ENCODE assay signal across 17 cellular contexts in the genomic region with DNA sequence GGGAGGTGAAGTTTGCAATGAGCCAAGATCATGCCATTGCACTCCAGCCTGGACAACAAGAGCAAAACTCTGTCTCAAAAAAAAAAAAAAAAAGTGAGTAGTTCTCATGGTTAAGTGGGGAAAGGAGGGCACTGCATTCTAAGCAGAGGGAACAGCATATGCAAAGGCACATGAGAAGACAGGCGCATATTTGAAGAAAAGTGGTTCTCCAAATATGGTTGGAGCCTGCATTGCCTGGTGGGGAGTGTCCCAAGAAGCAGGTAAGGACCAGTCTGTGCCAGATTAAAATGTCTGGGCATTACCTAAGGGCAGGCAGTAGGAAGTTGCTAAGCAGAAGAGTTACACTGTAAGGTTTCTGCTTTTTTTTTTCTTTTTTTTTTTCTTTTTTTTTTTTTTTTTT. TPM values are rescaled to one million over a fixed set of nuclear protein-coding genes. Genes with fewer than 3 reads are reported as not detected.
DNase-seq lines count a peak whose midpoint lies in the region; ATAC-seq and TF ChIP-seq lines count a peak whose summit lies in the region.
"Had no signal": no experiment of that assay in that cellular context is flagged by ENCODE, and none has a peak within 500 bp of the region (broad histone marks: within the 10 kb centered on the region; RNA-seq: fewer than 3 reads in every experiment).

No MANE protein-coding gene starts in this region.

- ATAC-seq in memory B cell (ENCODE audit: low read depth) (no peak), gastrocnemius medialis (no peak)
- ATAC-seq in stimulated activated effector memory CD8-positive, alpha-beta T cell treated with anti-CD3 and anti-CD28 coated beads, Interleukin-12 subunit alpha, Interleukin-12 subunit beta, amount 100 ng/mL, for 72 hours: no peak
- ATAC-seq: HCT116, HepG2 had no signal

- CTCF ChIA-PET in HEK293 (lab: Yijun Ruan, JAX): interaction anchor here (1.6 kb wide), 1 partner anchor 32 kb away, joined by 4 read pairs; a partner anchor contains a TSS

- TF ChIP-seq POLR2A in gastrocnemius medialis (IDR thresholded peaks at IDR 0.05): no peak

- H3K27ac ChIP-seq in HEK293 (ENCODE audit: extremely low read depth, low read depth, low read length) (no peak overlapping the region), gastrocnemius medialis (no peak overlapping the region)
- H3K27ac ChIP-seq: GM23248 had no signal

- peaks cover 15% of the 10 kb centered on the region for H3K36me3 Mint-ChIP-seq in T-helper 1 cell treated with Interleukin-12 subunit alpha and Interleukin-12 subunit beta and Interleukin-4 antibody, amounts not matched to agents 30 μg/mL and 1 μg/mL, for 36 hours (ENCODE audit: low read depth)
- H3K36me3 Mint-ChIP-seq in memory B cell: peaks cover 4% of the 10 kb centered on the region
- peaks cover 34% of the 10 kb centered on the region for H3K36me3 Mint-ChIP-seq in stimulated activated effector memory CD8-positive, alpha-beta T cell treated with anti-CD3 and anti-CD28 coated beads, Interleukin-12 subunit alpha, Interleukin-12 subunit beta, amount 100 ng/mL, for 72 hours

- no peak for DNase-seq in T-helper 1 cell
- no peak for DNase-seq in memory B cell (ENCODE audit: low spot score in 2 of 2)
- DNase-seq in stimulated activated effector memory CD8-positive, alpha-beta T cell treated with anti-CD3 and anti-CD28 coated beads, Interleukin-12 subunit alpha, Interleukin-12 subunit beta, amount 100 ng/mL, for 72 hours (ENCODE audit: low spot score in 2 of 2): no peak
- no peak for DNase-seq in NCI-H2227 treated with DMSO at 0.1 percent for 48 hours (lab: John Stamatoyannopoulos, UW)
- no peak for DNase-seq in gastrocnemius medialis
- no peak for DNase-seq in AG08396 (ENCODE audit: low spot score)
- DNase-seq: 8988T; C1 segment of cervical spinal cord; CD4-positive, alpha-beta memory T cell; COR-L47; DMS153; GF-D8; GM23248 had no signal

- POLR2A ChIA-PET in HEK293 (lab: Yijun Ruan, JAX): interaction anchor here (0.8 kb wide), 1 partner anchor 394 kb away, joined by 3 read pairs; no protein-coding TSS in a partner anchor

- H3K36me3 ChIP-seq in HEK293 (ENCODE audit: control insufficient read depth in 2 of 2, insufficient read depth in 1 of 2, low read length in 2 of 2) (peaks cover 0 to 16% of the 10 kb centered on the region in 2 experiments; a peak in 2 of 3 replicates), gastrocnemius medialis (peaks cover 0 to 9% of the 10 kb centered on the region in 2 donors)

- H3K27ac Mint-ChIP-seq in T-helper 1 cell treated with Interleukin-12 subunit alpha and Interleukin-12 subunit beta and Interleukin-4 antibody, amounts not matched to agents 30 μg/mL and 1 μg/mL, for 36 hours: peak overlapping the region; percentile 39
- peak overlapping the region; percentile 13 for H3K27ac Mint-ChIP-seq in memory B cell
- H3K27ac Mint-ChIP-seq in stimulated activated effector memory CD8-positive, alpha-beta T cell treated with anti-CD3 and anti-CD28 coated beads, Interleukin-12 subunit alpha, Interleukin-12 subunit beta, amount 100 ng/mL, for 72 hours: peak overlapping the region; percentile 33

- H3K4me1 ChIP-seq in HEK293 (ENCODE audit: control insufficient read depth, insufficient read depth, low read length) (no peaks in the 10 kb centered on the region; the same call in 1 of the 2 replicates), gastrocnemius medialis (peaks cover 16 to 18% of the 10 kb centered on the region in 2 donors)

- intact Hi-C loops in gastrocnemius medialis (cut with DNase I; ENCODE audit: low total_unique reads): loop anchor here (5.0 to 10.0 kb wide), 3 partner anchors 72 to 137 kb away; a partner anchor contains a TSS

- no peaks in the 10 kb centered on the region for H3K27me3 Mint-ChIP-seq in T-helper 1 cell treated with Interleukin-12 subunit alpha and Interleukin-12 subunit beta and Interleukin-4 antibody, amounts not matched to agents 30 μg/mL and 1 μg/mL, for 36 hours (ENCODE audit: low read depth)
- no peaks in the 10 kb centered on the region for H3K27me3 Mint-ChIP-seq in memory B cell
- H3K27me3 Mint-ChIP-seq: CD4-positive, alpha-beta memory T cell had no signal

- no peaks in the 10 kb centered on the region for H3K9me3 Mint-ChIP-seq in T-helper 1 cell treated with Interleukin-12 subunit alpha and Interleukin-12 subunit beta and Interleukin-4 antibody, amounts not matched to agents 30 μg/mL and 1 μg/mL, for 36 hours
- no peaks in the 10 kb centered on the region for H3K9me3 Mint-ChIP-seq in memory B cell
- H3K9me3 Mint-ChIP-seq in stimulated activated effector memory CD8-positive, alpha-beta T cell treated with anti-CD3 and anti-CD28 coated beads, Interleukin-12 subunit alpha, Interleukin-12 subunit beta, amount 100 ng/mL, for 72 hours: no peaks in the 10 kb centered on the region

- H3K9me3 ChIP-seq in HEK293 (ENCODE audit: control insufficient read depth, insufficient read depth, low read depth, low read length) (no peaks in the 10 kb centered on the region), gastrocnemius medialis (no peaks in the 10 kb centered on the region)

- H3K4me3 Mint-ChIP-seq in T-helper 1 cell treated with Interleukin-12 subunit alpha and Interleukin-12 subunit beta and Interleukin-4 antibody, amounts not matched to agents 30 μg/mL and 1 μg/mL, for 36 hours: no peak overlapping the region
- H3K4me3 Mint-ChIP-seq in memory B cell: no peak overlapping the region
- no peak overlapping the region for H3K4me3 Mint-ChIP-seq in stimulated activated effector memory CD8-positive, alpha-beta T cell treated with anti-CD3 and anti-CD28 coated beads, Interleukin-12 subunit alpha, Interleukin-12 subunit beta, amount 100 ng/mL, for 72 hours

- in situ Hi-C loops in gastrocnemius medialis (cut with MboI; ENCODE audit: low sequenced_read_pairs in 4 of 4): no loop called here

- TF ChIP-seq CTCF in HEK293 (tag by site-specific recombination; IDR thresholded peaks at IDR 0.05) (no peak), gastrocnemius medialis (IDR thresholded peaks at IDR 0.05 in 4 of 5, conservative IDR thresholded peaks at IDR 0.05 in 1 of 5) (no peak)

- H3K4me1 Mint-ChIP-seq in T-helper 1 cell treated with Interleukin-12 subunit alpha and Interleukin-12 subunit beta and Interleukin-4 antibody, amounts not matched to agents 30 μg/mL and 1 μg/mL, for 36 hours (ENCODE audit: low read depth): peaks cover 2% of the 10 kb centered on the region
- H3K4me1 Mint-ChIP-seq in memory B cell: peaks cover 10% of the 10 kb centered on the region
- H3K4me1 Mint-ChIP-seq in stimulated activated effector memory CD8-positive, alpha-beta T cell treated with anti-CD3 and anti-CD28 coated beads, Interleukin-12 subunit alpha, Interleukin-12 subunit beta, amount 100 ng/mL, for 72 hours: peaks cover 16% of the 10 kb centered on the region

- no peaks in the 10 kb centered on the region for H3K27me3 ChIP-seq in gastrocnemius medialis

- H3K4me3 ChIP-seq in HEK293 (ENCODE audit: low read depth, low read length) (no peak overlapping the region), gastrocnemius medialis (no peak overlapping the region)
- H3K4me3 ChIP-seq: GM23248 had no signal

TF ChIP-seq in HEK293, 187 proteins besides CTCF, POLR2A, EP300 and RAD21 (continues in another document):
- TF ChIP-seq, protein P1, sequence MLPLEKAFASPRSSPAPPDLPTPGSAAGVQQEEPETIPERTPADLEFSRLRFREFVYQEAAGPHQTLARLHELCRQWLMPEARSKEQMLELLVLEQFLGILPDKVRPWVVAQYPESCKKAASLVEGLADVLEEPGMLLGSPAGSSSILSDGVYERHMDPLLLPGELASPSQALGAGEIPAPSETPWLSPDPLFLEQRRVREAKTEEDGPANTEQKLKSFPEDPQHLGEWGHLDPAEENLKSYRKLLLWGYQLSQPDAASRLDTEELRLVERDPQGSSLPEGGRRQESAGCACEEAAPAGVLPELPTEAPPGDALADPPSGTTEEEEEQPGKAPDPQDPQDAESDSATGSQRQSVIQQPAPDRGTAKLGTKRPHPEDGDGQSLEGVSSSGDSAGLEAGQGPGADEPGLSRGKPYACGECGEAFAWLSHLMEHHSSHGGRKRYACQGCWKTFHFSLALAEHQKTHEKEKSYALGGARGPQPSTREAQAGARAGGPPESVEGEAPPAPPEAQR (tag by site-specific recombination; IDR thresholded peaks at IDR 0.05): no peak
- TF ChIP-seq, protein P2, sequence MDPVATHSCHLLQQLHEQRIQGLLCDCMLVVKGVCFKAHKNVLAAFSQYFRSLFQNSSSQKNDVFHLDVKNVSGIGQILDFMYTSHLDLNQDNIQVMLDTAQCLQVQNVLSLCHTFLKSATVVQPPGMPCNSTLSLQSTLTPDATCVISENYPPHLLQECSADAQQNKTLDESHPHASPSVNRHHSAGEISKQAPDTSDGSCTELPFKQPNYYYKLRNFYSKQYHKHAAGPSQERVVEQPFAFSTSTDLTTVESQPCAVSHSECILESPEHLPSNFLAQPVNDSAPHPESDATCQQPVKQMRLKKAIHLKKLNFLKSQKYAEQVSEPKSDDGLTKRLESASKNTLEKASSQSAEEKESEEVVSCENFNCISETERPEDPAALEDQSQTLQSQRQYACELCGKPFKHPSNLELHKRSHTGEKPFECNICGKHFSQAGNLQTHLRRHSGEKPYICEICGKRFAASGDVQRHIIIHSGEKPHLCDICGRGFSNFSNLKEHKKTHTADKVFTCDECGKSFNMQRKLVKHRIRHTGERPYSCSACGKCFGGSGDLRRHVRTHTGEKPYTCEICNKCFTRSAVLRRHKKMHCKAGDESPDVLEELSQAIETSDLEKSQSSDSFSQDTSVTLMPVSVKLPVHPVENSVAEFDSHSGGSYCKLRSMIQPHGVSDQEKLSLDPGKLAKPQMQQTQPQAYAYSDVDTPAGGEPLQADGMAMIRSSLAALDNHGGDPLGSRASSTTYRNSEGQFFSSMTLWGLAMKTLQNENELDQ (tag by site-specific recombination; IDR thresholded peaks at IDR 0.05; ENCODE audit: low read depth): no peak
- TF ChIP-seq EGR2 (tag by site-specific recombination; IDR thresholded peaks at IDR 0.05; ENCODE audit: low read depth) (no peak), OVOL3 (tag by site-specific recombination; IDR thresholded peaks at IDR 0.05) (no peak)
- TF ChIP-seq, protein P3, sequence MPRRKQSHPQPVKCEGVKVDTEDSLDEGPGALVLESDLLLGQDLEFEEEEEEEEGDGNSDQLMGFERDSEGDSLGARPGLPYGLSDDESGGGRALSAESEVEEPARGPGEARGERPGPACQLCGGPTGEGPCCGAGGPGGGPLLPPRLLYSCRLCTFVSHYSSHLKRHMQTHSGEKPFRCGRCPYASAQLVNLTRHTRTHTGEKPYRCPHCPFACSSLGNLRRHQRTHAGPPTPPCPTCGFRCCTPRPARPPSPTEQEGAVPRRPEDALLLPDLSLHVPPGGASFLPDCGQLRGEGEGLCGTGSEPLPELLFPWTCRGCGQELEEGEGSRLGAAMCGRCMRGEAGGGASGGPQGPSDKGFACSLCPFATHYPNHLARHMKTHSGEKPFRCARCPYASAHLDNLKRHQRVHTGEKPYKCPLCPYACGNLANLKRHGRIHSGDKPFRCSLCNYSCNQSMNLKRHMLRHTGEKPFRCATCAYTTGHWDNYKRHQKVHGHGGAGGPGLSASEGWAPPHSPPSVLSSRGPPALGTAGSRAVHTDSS (tag by site-specific recombination; IDR thresholded peaks at IDR 0.05): no peak

RNA-seq across cellular contexts. Expression of a gene that starts 2.5 kb away (rescaled TPM):
- total RNA-seq in gastrocnemius medialis: 10 to 100 TPM; 67.3 to 80.7 (median 74.4) TPM

RNA-seq across cellular contexts. Expression of a gene that starts 32.6 kb away (rescaled TPM):
- 10 to 100 TPM in 2 of 4 donors, 1 to 10 TPM in 2; 2.5 to 11.1 (median 6.7) TPM for total RNA-seq in gastrocnemius medialis
